In the genomic region with DNA sequence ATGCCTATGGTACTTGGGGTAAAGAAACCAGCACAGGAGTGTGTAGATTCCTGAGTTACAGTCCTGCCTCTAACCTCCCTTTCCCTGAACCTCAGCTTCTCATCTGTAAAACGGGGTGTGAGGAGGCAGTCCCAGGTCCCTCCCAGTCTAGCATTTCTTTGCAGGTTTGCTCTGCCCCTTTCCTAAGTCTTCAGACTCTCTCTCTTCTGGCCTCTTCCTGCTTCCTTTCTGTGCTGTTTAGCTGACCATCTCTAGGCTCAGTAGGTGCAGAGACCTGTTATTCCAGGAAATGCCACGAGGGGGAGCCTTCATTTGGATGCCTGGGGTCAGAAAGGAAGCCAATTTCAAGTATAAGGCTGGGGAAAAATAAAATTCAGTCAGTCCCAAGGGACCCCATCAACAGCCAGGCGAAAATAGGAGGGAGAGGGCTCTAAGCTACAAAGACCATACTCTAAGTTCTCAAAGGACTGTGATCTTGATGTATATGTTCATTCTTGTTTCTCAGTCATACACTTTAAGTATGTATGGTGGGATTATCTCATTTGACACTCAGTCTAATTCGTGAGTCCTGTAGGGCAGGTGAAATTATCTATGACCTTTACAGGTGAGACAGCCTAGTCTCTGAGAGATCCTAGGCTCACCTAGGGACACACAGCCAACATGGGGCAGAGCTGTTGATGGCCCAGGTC, we compare ENCODE assay signal across 8 cellular contexts.
DNase-seq lines count a peak whose midpoint lies in the region; ATAC-seq and TF ChIP-seq lines count a peak whose summit lies in the region.

No MANE protein-coding gene starts in this region.

- peak; percentile 56 for DNase-seq in NK-92 treated with Interleukin-12 subunit alpha and Interleukin-12 subunit beta, amount 100 ng/mL, for 24 hours (lab: John Stamatoyannopoulos, UW)
- DNase-seq in NK-92 (lab: John Stamatoyannopoulos, UW; ENCODE audit: unreplicated experiment), result no peak
- DNase-seq in NCI-H128 (lab: John Stamatoyannopoulos, UW; ENCODE audit: unreplicated experiment), result peak; percentile 51
- DNase-seq in T-helper 1 cell, result peak; percentile 28 to 74 (median 64)
- DNase-seq in adrenal gland, result peak; percentile 67 to 92 (median 79)
- peak; percentile 79 for DNase-seq in left ventricle myocardium inferior
- peak; percentile 93 for DNase-seq in sciatic nerve (ENCODE audit: low spot score)

- no peaks in the 10 kb centered on the region for H3K9me3 ChIP-seq in adrenal gland (replicated peaks in 1 of 3)
- H3K9me3 ChIP-seq in left ventricle myocardium inferior (replicated peaks), result peaks cover 4% of the 10 kb centered on the region

- H3K27me3 ChIP-seq in adrenal gland (peaks cover 25% of the 10 kb centered on the region), left ventricle myocardium inferior (ENCODE audit: low read depth) (peaks cover 53% of the 10 kb centered on the region)

- H3K4me1 ChIP-seq in adrenal gland (replicated peaks in 1 of 2) (peaks cover 0 to 11% of the 10 kb centered on the region in 2 donors), left ventricle myocardium inferior (peaks cover 31% of the 10 kb centered on the region)

- intact Hi-C loops in adrenal gland (cut with DNase I), result loop anchor here (2.0 to 10.0 kb wide), 3 partner anchors 166 to 260 kb away; no protein-coding TSS in a partner anchor
- intact Hi-C loops in left ventricle myocardium inferior (cut with micrococcal nuclease), result no loop called here
- intact Hi-C loops in sciatic nerve (cut with DNase I), result loop anchor here (5.0 kb wide), 1 partner anchor 163 kb away; no protein-coding TSS in a partner anchor

- H3K4me3 ChIP-seq in adrenal gland (no peak overlapping the region), left ventricle myocardium inferior (no peak overlapping the region)

- H3K27ac ChIP-seq in adrenal gland, result no peak overlapping the region
- H3K27ac ChIP-seq in left ventricle myocardium inferior (replicated peaks), result no peak overlapping the region

- 10 to 15% (median 13%) methylated on average over 4 of the region's 4 CpGs for WGBS in adrenal gland, 4 donors

- TF ChIP-seq CTCF in adrenal gland (IDR thresholded peaks at IDR 0.05) (peak; percentile 73 to 80 (median 77)), left ventricle myocardium inferior (IDR thresholded peaks at IDR 0.05; ENCODE audit: borderline replicate concordance) (peak; percentile 85)

- ATAC-seq in sciatic nerve (peak; percentile 25), HG03159 (IDR thresholded peaks at IDR 0.05; ENCODE audit: unreplicated experiment) (no peak)

- H3K36me3 ChIP-seq in adrenal gland (replicated peaks in 1 of 2) (no peaks in the 10 kb centered on the region), left ventricle myocardium inferior (no peaks in the 10 kb centered on the region)

- TF ChIP-seq POLR2A in adrenal gland (IDR thresholded peaks at IDR 0.05), result no peak
